22 cellular contexts compared by ENCODE assay signal in genomic region chr10:27614776-27615175, GRCh38.
"Had no signal": no experiment of that assay in that cellular context is flagged by ENCODE, and none has a peak within 500 bp of the region (broad histone marks: within the 10 kb centered on the region; RNA-seq: fewer than 3 reads in every experiment).

No MANE protein-coding gene starts in this region.

- H3K4me3 Mint-ChIP-seq: activated naive CD8-positive, alpha-beta T cell treated with anti-CD3 and anti-CD28 coated beads for 36 hours; activated T-cell treated with anti-CD3 and anti-CD28 coated beads, Interleukin-2, amount 50 U/mL, for 24 hours; memory B cell; stimulated activated naive B cell treated with anti-CD40 and anti-IgM and Interleukin-4, amounts not matched to agents 10 μg/mL and 1 μg/mL and 100 μg/mL, for 72 hours; T-helper 2 cell treated with Interferon-gamma antibody and Interleukin-4, amounts not matched to agents 5 μg/mL and 100 μg/mL, for 36 hours had no signal

- H3K27ac Mint-ChIP-seq: activated naive CD8-positive, alpha-beta T cell treated with anti-CD3 and anti-CD28 coated beads for 36 hours; activated T-cell treated with anti-CD3 and anti-CD28 coated beads, Interleukin-2, amount 50 U/mL, for 24 hours; memory B cell; stimulated activated naive B cell treated with anti-CD40 and anti-IgM and Interleukin-4, amounts not matched to agents 10 μg/mL and 1 μg/mL and 100 μg/mL, for 72 hours; T-helper 2 cell treated with Interferon-gamma antibody and Interleukin-4, amounts not matched to agents 5 μg/mL and 100 μg/mL, for 36 hours had no signal

- DNase-seq: activated CD4-positive, alpha-beta T cell treated with anti-CD3 and anti-CD28 coated beads, Interleukin-2, amount 50 U/mL, for 1 hour; activated CD4-positive, CD25-positive, alpha-beta regulatory T cell treated with anti-CD3 and anti-CD28 coated beads, Interleukin-2, amount 50 U/mL, for 72 hours; activated CD8-positive, alpha-beta memory T cell treated with anti-CD3 and anti-CD28 coated beads for 24 hours; activated CD8-positive, alpha-beta memory T cell treated with anti-CD3 and anti-CD28 coated beads, Interleukin-2, amount 50 U/mL, for 4 hours; activated naive CD4-positive, alpha-beta T cell treated with Interleukin-2 at 50 U/mL for 16 hours; activated naive CD8-positive, alpha-beta T cell treated with anti-CD3 and anti-CD28 coated beads for 36 hours; activated T-cell treated with anti-CD3 and anti-CD28 coated beads, Interleukin-2, amount 50 U/mL, for 24 hours; glutamatergic neuron; left cardiac atrium; stimulated activated CD4-positive, alpha-beta T cell treated with anti-CD3 and anti-CD28 coated beads, Interleukin-15, amount 100 ng/mL, for 24 hours; stimulated activated naive B cell treated with anti-CD40 and anti-IgM and Interleukin-4, amounts not matched to agents 10 μg/mL and 1 μg/mL and 100 μg/mL, for 72 hours; transverse colon; uterus had no signal

- H3K4me1 ChIP-seq: breast epithelium, uterus had no signal

- H2AFZ ChIP-seq: hepatocyte had no signal

- H3K9me3 Mint-ChIP-seq: activated naive CD8-positive, alpha-beta T cell treated with anti-CD3 and anti-CD28 coated beads for 36 hours; activated T-cell treated with anti-CD3 and anti-CD28 coated beads, Interleukin-2, amount 50 U/mL, for 24 hours; memory B cell; T-helper 2 cell treated with Interferon-gamma antibody and Interleukin-4, amounts not matched to agents 5 μg/mL and 100 μg/mL, for 36 hours had no signal

- H3K36me3 ChIP-seq: breast epithelium, esophagus muscularis mucosa, transverse colon, uterus had no signal

- H3K36me3 Mint-ChIP-seq: activated naive CD8-positive, alpha-beta T cell treated with anti-CD3 and anti-CD28 coated beads for 36 hours; memory B cell; stimulated activated naive B cell treated with anti-CD40 and anti-IgM and Interleukin-4, amounts not matched to agents 10 μg/mL and 1 μg/mL and 100 μg/mL, for 72 hours had no signal

- H3K27me3 Mint-ChIP-seq: activated naive CD8-positive, alpha-beta T cell treated with anti-CD3 and anti-CD28 coated beads for 36 hours had no signal

- H3K9me3 ChIP-seq: breast epithelium, esophagus muscularis mucosa, transverse colon, uterus had no signal

- H3K4me2 ChIP-seq: hepatocyte, smooth muscle cell had no signal

- H3K27me3 ChIP-seq: breast epithelium, esophagus muscularis mucosa, hepatocyte, uterus had no signal

- ATAC-seq: left cardiac atrium; sciatic nerve; stimulated activated naive B cell treated with anti-CD40 and anti-IgM and Interleukin-4, amounts not matched to agents 10 μg/mL and 1 μg/mL and 100 μg/mL, for 72 hours had no signal

- H3K4me3 ChIP-seq: breast epithelium, coronary artery, esophagus muscularis mucosa, hepatocyte, smooth muscle cell, transverse colon, uterus had no signal

- H3K4me1 Mint-ChIP-seq: activated naive CD8-positive, alpha-beta T cell treated with anti-CD3 and anti-CD28 coated beads for 36 hours; memory B cell; stimulated activated naive B cell treated with anti-CD40 and anti-IgM and Interleukin-4, amounts not matched to agents 10 μg/mL and 1 μg/mL and 100 μg/mL, for 72 hours had no signal

- H3K27ac ChIP-seq: breast epithelium, coronary artery, esophagus muscularis mucosa, hepatocyte, transverse colon, uterus, VCaP had no signal
